1 cellular context compared by ENCODE assay signal in the genomic region with DNA sequence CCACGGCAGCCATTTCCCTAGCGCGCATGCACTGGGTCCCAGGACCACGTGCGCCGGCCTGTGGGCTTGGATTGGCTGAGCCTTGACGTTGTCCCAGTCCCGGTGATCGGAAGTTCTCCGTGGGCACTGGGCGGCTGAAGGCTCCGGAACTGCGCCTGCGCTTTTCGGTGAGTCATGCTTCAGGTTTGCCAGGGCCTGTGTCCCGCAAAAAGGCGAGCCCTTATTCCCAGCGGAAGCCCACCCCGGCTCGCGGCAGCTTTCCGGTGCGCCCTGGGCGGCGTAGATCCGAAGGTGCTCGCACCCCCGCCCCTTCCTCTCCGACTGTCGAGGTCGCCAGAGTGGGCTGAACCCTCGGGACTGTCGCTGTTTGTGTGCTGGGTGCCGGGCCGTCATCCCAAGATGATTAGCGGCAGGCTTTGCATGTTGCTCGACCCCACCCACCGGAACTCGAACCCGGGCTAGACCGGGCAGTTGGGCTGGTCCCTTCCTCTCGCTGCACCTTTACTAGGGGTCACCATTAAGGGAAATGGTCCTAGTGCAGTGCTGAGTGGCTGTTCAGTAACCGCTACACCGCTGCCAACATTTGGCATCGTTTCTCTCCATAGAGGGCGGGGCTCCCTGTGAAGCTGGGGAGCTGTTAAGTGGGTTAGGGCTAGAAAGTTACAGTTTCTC.
TF ChIP-seq lines count a peak whose summit lies in the region.

Gene TCEANC, plus strand, starts transcription at position 120 of the 672 bp plus-strand sequence. CDS start 9,368 bp downstream, outside the sequence.

TF ChIP-seq in GM12878, 131 proteins besides CTCF, POLR2A, EP300 and RAD21 (continued from another document and continues in another):
- TF ChIP-seq REST (IDR thresholded peaks at IDR 0.05; ENCODE audit: low read depth, low read length), result no peak
- no peak for TF ChIP-seq TCF7 (IDR thresholded peaks at IDR 0.05; ENCODE audit: borderline replicate concordance)
- no peak; the same call in 1 of the 2 replicates for TF ChIP-seq LARP7 (IDR thresholded peaks at IDR 0.05)
- TF ChIP-seq NFXL1 (IDR thresholded peaks at IDR 0.05; ENCODE audit: borderline replicate concordance), result no peak
- no peak for TF ChIP-seq RCOR1 (conservative IDR thresholded peaks at IDR 0.05; ENCODE audit: low read depth, low read length)
- no peak for TF ChIP-seq SIN3A (IDR thresholded peaks at IDR 0.05; ENCODE audit: low read depth, low read length)
- TF ChIP-seq, protein P1, sequence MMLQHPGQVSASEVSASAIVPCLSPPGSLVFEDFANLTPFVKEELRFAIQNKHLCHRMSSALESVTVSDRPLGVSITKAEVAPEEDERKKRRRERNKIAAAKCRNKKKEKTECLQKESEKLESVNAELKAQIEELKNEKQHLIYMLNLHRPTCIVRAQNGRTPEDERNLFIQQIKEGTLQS (IDR thresholded peaks at IDR 0.05; ENCODE audit: borderline replicate concordance, extremely low read depth, low read depth, low read length), result peak; percentile 77; the same call in 1 of the 2 replicates
- TF ChIP-seq, protein P2, sequence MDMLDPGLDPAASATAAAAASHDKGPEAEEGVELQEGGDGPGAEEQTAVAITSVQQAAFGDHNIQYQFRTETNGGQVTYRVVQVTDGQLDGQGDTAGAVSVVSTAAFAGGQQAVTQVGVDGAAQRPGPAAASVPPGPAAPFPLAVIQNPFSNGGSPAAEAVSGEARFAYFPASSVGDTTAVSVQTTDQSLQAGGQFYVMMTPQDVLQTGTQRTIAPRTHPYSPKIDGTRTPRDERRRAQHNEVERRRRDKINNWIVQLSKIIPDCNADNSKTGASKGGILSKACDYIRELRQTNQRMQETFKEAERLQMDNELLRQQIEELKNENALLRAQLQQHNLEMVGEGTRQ (IDR thresholded peaks at IDR 0.05; ENCODE audit: borderline replicate concordance, low read depth, low read length), result peak; percentile 97
- TF ChIP-seq SUPT20H (IDR thresholded peaks at IDR 0.05; ENCODE audit: borderline replicate concordance, control insufficient read depth, low read depth, low read length), result no peak
- no peak for TF ChIP-seq JUNB (IDR thresholded peaks at IDR 0.05)
- TF ChIP-seq BACH1 (IDR thresholded peaks at IDR 0.05; ENCODE audit: borderline replicate concordance), result peak; percentile 68; the same call in 1 of the 2 replicates
- no peak for TF ChIP-seq BCL11A (IDR thresholded peaks at IDR 0.05; ENCODE audit: low read depth, low read length)
- TF ChIP-seq ZNF274 (IDR thresholded peaks at IDR 0.05; ENCODE audit: insufficient read depth, insufficient read length), result no peak
- TF ChIP-seq TARDBP (IDR thresholded peaks at IDR 0.05; ENCODE audit: borderline replicate concordance), result no peak
- TF ChIP-seq, protein P3, sequence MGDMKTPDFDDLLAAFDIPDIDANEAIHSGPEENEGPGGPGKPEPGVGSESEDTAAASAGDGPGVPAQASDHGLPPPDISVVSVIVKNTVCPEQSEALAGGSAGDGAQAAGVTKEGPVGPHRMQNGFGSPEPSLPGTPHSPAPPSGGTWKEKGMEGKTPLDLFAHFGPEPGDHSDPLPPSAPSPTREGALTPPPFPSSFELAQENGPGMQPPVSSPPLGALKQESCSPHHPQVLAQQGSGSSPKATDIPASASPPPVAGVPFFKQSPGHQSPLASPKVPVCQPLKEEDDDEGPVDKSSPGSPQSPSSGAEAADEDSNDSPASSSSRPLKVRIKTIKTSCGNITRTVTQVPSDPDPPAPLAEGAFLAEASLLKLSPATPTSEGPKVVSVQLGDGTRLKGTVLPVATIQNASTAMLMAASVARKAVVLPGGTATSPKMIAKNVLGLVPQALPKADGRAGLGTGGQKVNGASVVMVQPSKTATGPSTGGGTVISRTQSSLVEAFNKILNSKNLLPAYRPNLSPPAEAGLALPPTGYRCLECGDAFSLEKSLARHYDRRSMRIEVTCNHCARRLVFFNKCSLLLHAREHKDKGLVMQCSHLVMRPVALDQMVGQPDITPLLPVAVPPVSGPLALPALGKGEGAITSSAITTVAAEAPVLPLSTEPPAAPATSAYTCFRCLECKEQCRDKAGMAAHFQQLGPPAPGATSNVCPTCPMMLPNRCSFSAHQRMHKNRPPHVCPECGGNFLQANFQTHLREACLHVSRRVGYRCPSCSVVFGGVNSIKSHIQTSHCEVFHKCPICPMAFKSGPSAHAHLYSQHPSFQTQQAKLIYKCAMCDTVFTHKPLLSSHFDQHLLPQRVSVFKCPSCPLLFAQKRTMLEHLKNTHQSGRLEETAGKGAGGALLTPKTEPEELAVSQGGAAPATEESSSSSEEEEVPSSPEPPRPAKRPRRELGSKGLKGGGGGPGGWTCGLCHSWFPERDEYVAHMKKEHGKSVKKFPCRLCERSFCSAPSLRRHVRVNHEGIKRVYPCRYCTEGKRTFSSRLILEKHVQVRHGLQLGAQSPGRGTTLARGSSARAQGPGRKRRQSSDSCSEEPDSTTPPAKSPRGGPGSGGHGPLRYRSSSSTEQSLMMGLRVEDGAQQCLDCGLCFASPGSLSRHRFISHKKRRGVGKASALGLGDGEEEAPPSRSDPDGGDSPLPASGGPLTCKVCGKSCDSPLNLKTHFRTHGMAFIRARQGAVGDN (IDR thresholded peaks at IDR 0.05), result 0 out of 2 replicates have a peak, but pooled peaks have one; percentile 52
- no peak for TF ChIP-seq CHD4 (IDR thresholded peaks at IDR 0.05)
- no peak for TF ChIP-seq ZNF622 (IDR thresholded peaks at IDR 0.05)
- TF ChIP-seq, protein P4, sequence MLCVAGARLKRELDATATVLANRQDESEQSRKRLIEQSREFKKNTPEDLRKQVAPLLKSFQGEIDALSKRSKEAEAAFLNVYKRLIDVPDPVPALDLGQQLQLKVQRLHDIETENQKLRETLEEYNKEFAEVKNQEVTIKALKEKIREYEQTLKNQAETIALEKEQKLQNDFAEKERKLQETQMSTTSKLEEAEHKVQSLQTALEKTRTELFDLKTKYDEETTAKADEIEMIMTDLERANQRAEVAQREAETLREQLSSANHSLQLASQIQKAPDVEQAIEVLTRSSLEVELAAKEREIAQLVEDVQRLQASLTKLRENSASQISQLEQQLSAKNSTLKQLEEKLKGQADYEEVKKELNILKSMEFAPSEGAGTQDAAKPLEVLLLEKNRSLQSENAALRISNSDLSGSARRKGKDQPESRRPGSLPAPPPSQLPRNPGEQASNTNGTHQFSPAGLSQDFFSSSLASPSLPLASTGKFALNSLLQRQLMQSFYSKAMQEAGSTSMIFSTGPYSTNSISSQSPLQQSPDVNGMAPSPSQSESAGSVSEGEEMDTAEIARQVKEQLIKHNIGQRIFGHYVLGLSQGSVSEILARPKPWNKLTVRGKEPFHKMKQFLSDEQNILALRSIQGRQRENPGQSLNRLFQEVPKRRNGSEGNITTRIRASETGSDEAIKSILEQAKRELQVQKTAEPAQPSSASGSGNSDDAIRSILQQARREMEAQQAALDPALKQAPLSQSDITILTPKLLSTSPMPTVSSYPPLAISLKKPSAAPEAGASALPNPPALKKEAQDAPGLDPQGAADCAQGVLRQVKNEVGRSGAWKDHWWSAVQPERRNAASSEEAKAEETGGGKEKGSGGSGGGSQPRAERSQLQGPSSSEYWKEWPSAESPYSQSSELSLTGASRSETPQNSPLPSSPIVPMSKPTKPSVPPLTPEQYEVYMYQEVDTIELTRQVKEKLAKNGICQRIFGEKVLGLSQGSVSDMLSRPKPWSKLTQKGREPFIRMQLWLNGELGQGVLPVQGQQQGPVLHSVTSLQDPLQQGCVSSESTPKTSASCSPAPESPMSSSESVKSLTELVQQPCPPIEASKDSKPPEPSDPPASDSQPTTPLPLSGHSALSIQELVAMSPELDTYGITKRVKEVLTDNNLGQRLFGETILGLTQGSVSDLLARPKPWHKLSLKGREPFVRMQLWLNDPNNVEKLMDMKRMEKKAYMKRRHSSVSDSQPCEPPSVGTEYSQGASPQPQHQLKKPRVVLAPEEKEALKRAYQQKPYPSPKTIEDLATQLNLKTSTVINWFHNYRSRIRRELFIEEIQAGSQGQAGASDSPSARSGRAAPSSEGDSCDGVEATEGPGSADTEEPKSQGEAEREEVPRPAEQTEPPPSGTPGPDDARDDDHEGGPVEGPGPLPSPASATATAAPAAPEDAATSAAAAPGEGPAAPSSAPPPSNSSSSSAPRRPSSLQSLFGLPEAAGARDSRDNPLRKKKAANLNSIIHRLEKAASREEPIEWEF (IDR thresholded peaks at IDR 0.05; ENCODE audit: insufficient replicate concordance, low read depth, low read length), result no peak
- no peak for TF ChIP-seq BCL3 (IDR thresholded peaks at IDR 0.05; ENCODE audit: borderline replicate concordance, insufficient read depth, low read depth, low read length, poor library complexity, severe bottlenecking)
- TF ChIP-seq, protein P5, sequence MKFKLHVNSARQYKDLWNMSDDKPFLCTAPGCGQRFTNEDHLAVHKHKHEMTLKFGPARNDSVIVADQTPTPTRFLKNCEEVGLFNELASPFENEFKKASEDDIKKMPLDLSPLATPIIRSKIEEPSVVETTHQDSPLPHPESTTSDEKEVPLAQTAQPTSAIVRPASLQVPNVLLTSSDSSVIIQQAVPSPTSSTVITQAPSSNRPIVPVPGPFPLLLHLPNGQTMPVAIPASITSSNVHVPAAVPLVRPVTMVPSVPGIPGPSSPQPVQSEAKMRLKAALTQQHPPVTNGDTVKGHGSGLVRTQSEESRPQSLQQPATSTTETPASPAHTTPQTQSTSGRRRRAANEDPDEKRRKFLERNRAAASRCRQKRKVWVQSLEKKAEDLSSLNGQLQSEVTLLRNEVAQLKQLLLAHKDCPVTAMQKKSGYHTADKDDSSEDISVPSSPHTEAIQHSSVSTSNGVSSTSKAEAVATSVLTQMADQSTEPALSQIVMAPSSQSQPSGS (IDR thresholded peaks at IDR 0.05; ENCODE audit: low read length), result 0 out of 2 replicates have a peak, but pooled peaks have one; percentile 28
- TF ChIP-seq NBN (IDR thresholded peaks at IDR 0.05), result peak; percentile 72
- TF ChIP-seq MTA3 (IDR thresholded peaks at IDR 0.05; ENCODE audit: borderline replicate concordance, low read length), result no peak
- TF ChIP-seq IRF5 (IDR thresholded peaks at IDR 0.05; ENCODE audit: borderline replicate concordance), result no peak
- TF ChIP-seq KAT2A (conservative IDR thresholded peaks at IDR 0.05; ENCODE audit: control insufficient read depth, low read depth, low read length), result no peak
- no peak for TF ChIP-seq SRF (IDR thresholded peaks at IDR 0.05; ENCODE audit: low read depth in 2 of 2, low read length in 2 of 2)
- TF ChIP-seq FOXM1 (IDR thresholded peaks at IDR 0.05; ENCODE audit: low read depth, low read length), result no peak
- no peak for TF ChIP-seq EGR1 (IDR thresholded peaks at IDR 0.05; ENCODE audit: borderline replicate concordance in 1 of 2, low read depth in 2 of 2, low read length in 2 of 2)
- TF ChIP-seq POLR2AphosphoS2 (IDR thresholded peaks at IDR 0.05; ENCODE audit: low read depth, low read length), result no peak
- no peak; the same call in 1 of the 2 replicates for TF ChIP-seq NR2F1 (conservative IDR thresholded peaks at IDR 0.05)
- no peak for TF ChIP-seq CHD1 (IDR thresholded peaks at IDR 0.05; ENCODE audit: low read depth, low read length)
- TF ChIP-seq GABPA (IDR thresholded peaks at IDR 0.05; ENCODE audit: low read depth), result peak; percentile 49; the same call in 1 of the 2 replicates
